Comparison of ENCODE assay signal across 21 cellular contexts in the genomic region with DNA sequence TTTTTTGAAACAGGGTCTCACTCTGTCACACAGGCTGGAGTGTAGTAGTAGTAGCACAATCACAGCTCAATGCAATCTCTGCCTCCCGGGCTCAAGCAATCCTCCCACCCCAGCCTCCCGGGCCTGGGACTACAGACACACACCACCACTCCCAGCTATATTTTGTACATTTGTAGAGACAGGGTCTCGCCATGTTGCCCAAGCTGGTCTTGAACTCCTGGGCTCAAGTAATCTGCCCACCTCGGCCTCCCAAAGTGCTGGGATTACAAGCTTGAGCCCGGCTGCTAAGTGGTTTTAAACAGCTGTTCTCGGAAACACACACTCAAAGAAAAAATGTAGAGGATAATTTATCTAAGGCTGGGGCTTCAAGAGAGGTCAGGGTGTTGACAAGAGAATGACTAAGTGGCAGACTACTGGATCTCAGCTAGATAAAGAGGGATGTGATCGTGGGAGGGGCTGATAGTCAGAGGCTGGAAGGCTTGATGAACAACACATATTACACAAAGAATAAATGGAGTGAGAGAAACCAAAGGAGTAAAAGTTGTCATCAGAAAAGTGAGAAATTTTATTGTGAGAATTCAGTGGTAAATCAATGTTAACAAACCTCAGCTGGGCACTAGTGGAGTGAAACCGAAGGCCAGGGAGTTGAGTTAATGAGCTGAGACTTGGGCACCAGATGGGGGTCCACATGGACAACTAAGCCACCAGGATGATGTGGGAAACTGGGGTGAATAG. TPM values are rescaled to one million over a fixed set of nuclear protein-coding genes. Genes with fewer than 3 reads are reported as not detected.
DNase-seq lines count a peak whose midpoint lies in the region; ATAC-seq, FAIRE-seq and TF ChIP-seq lines count a peak whose summit lies in the region.
"Had no signal": no experiment of that assay in that cellular context is flagged by ENCODE, and none has a peak within 500 bp of the region (broad histone marks: within the 10 kb centered on the region; RNA-seq: fewer than 3 reads in every experiment).

No MANE protein-coding gene starts in this region.

- peak; percentile 81 to 84 for DNase-seq in cardiac muscle cell (ENCODE audit: low read depth in 1 of 2, low spot score in 1 of 2)
- DNase-seq in cardiac septum (ENCODE audit: low spot score), result no peak
- DNase-seq in RCC 7860 (ENCODE audit: low spot score), result peak; percentile 55
- DNase-seq in fibroblast of villous mesenchyme (ENCODE audit: low read depth), result peak; percentile 68
- DNase-seq in upper lobe of right lung, result no peak
- no peak for DNase-seq in DMS114 treated with DMSO at 0.1 percent for 48 hours (lab: John Stamatoyannopoulos, UW; ENCODE audit: unreplicated experiment)
- DNase-seq in HFFc6, result no peak
- no peak for DNase-seq in progenitor cell of endocrine pancreas (ENCODE audit: low spot score, unreplicated experiment)
- DNase-seq: activated CD4-positive, alpha-beta T cell treated with anti-CD3 and anti-CD28 coated beads, Interleukin-2, amount 50 U/mL, for 1 hour; DMS153; KG1; NCI-H2029; stimulated activated CD8-positive, alpha-beta memory T cell treated with anti-CD3 and anti-CD28 coated beads, Interleukin-4, amount 100 ng/mL, for 48 hours had no signal

- peak; percentile 46 for ATAC-seq in upper lobe of right lung

- H3K4me1 Mint-ChIP-seq in HFFc6 (ENCODE audit: low read depth), result peaks cover 7% of the 10 kb centered on the region
- H3K4me1 Mint-ChIP-seq in progenitor cell of endocrine pancreas (ENCODE audit: low read depth), result peaks cover under 1% of the 10 kb centered on the region
- H3K4me1 Mint-ChIP-seq: central memory CD8-positive, alpha-beta T cell had no signal

- H3K36me3 ChIP-seq in cardiac muscle cell (no peaks in the 10 kb centered on the region), upper lobe of right lung (no peaks in the 10 kb centered on the region)

- H3K9me3 ChIP-seq in cardiac muscle cell (ENCODE audit: low read depth) (no peaks in the 10 kb centered on the region), upper lobe of right lung (no peaks in the 10 kb centered on the region)

- H3K27ac Mint-ChIP-seq in HFFc6 (no peak overlapping the region), progenitor cell of endocrine pancreas (no peak overlapping the region)
- H3K27ac Mint-ChIP-seq: activated T-helper 2 cell treated with anti-CD3 and anti-CD28 coated beads, Interferon-gamma antibody, Interleukin-2, Interleukin-4, amounts not matched to agents 10 μg/mL and 5 μg/mL and 100 μg/mL, durations not matched to agents 14 hours and 24 hours and 36 hours; mesothelial cell of epicardium; type B pancreatic cell had no signal

- no peak for FAIRE-seq in RCC 7860 (lab: Jason Lieb, UNC)
- FAIRE-seq: GM12892, GM19239 had no signal

- H3K36me3 Mint-ChIP-seq in HFFc6 (ENCODE audit: low read depth) (no peaks in the 10 kb centered on the region), progenitor cell of endocrine pancreas (ENCODE audit: insufficient read depth) (no peaks in the 10 kb centered on the region)
- H3K36me3 Mint-ChIP-seq: mesothelial cell of epicardium, type B pancreatic cell had no signal

- TF ChIP-seq CTCF in cardiac muscle cell (IDR thresholded peaks at IDR 0.05; ENCODE audit: low read depth, low read length) (no peak), fibroblast of villous mesenchyme (IDR thresholded peaks at IDR 0.05; ENCODE audit: insufficient read depth, low read depth, low read length) (no peak), upper lobe of right lung (IDR thresholded peaks at IDR 0.05) (no peak), HFFc6 (IDR thresholded peaks at IDR 0.05) (no peak), progenitor cell of endocrine pancreas (IDR thresholded peaks at IDR 0.05; ENCODE audit: unreplicated experiment) (no peak)

- intact Hi-C loops in cardiac septum (cut with DNase I) (no loop called here), upper lobe of right lung (cut with DNase I) (no loop called here)

- H3K27ac ChIP-seq in cardiac muscle cell, result peak overlapping the region; percentile 5
- no peak overlapping the region for H3K27ac ChIP-seq in upper lobe of right lung
- H3K27ac ChIP-seq: parathyroid adenoma had no signal

- H3K4me1 ChIP-seq in cardiac muscle cell (ENCODE audit: low read depth), result peaks cover 31% of the 10 kb centered on the region
- H3K4me1 ChIP-seq in upper lobe of right lung, result peaks cover 44% of the 10 kb centered on the region
- H3K4me1 ChIP-seq: parathyroid adenoma had no signal

- peaks cover 4% of the 10 kb centered on the region; the same call in 1 of the 2 replicates for H3K9me3 Mint-ChIP-seq in HFFc6
- H3K9me3 Mint-ChIP-seq in progenitor cell of endocrine pancreas (ENCODE audit: low read depth), result no peaks in the 10 kb centered on the region
- H3K9me3 Mint-ChIP-seq: activated T-helper 2 cell treated with anti-CD3 and anti-CD28 coated beads, Interferon-gamma antibody, Interleukin-2, Interleukin-4, amounts not matched to agents 10 μg/mL and 5 μg/mL and 100 μg/mL, durations not matched to agents 14 hours and 24 hours and 36 hours; central memory CD8-positive, alpha-beta T cell; type B pancreatic cell had no signal

- peaks cover 20% of the 10 kb centered on the region for H3K27me3 Mint-ChIP-seq in HFFc6 (ENCODE audit: insufficient read depth)
- H3K27me3 Mint-ChIP-seq in progenitor cell of endocrine pancreas, result peaks cover 13% of the 10 kb centered on the region
- H3K27me3 Mint-ChIP-seq: central memory CD8-positive, alpha-beta T cell had no signal

- H3K4me3 ChIP-seq in cardiac muscle cell (no peak overlapping the region), fibroblast of villous mesenchyme (ENCODE audit: low read depth, low read length) (no peak overlapping the region), upper lobe of right lung (no peak overlapping the region)

- no peak overlapping the region for H3K4me3 Mint-ChIP-seq in HFFc6
- H3K4me3 Mint-ChIP-seq in progenitor cell of endocrine pancreas (ENCODE audit: low read depth), result no peak overlapping the region
- H3K4me3 Mint-ChIP-seq: central memory CD8-positive, alpha-beta T cell; mesothelial cell of epicardium; type B pancreatic cell had no signal

- no peaks in the 10 kb centered on the region for H3K27me3 ChIP-seq in cardiac muscle cell
- H3K27me3 ChIP-seq in upper lobe of right lung, result no peaks in the 10 kb centered on the region

RNA-seq across cellular contexts. Expression of gene CCRL2, which starts 6.9 kb away (rescaled TPM):
- total RNA-seq in cardiac muscle cell (7.2 and 8.6 TPM in 2 replicates), cardiac septum (1.3 TPM), fibroblast of villous mesenchyme (0.64 and 2.2 TPM in 2 replicates), upper lobe of right lung (28.5 TPM), progenitor cell of endocrine pancreas (not detected in 2 replicates)
- 5.3 and 10.4 TPM in 2 replicates for polyA plus RNA-seq in cardiac muscle cell
- under 1 TPM in 2 of 6 experiments, not detected in 4; 0.12 to 0.21 TPM for total RNA-seq in HFFc6 (2021; fragmentation: NEBNext Ultra II Directional; extraction: Animal tissue kit (Norgen Biotek cat#: 25700))
- total RNA-seq: mesothelial cell of epicardium had no signal

RNA-seq across cellular contexts. Expression of gene CCR5, which starts 29.4 kb away (rescaled TPM):
- total RNA-seq in cardiac muscle cell (not detected in 2 replicates), cardiac septum (0.81 TPM), fibroblast of villous mesenchyme (under 0.01 TPM in 1 of 2 replicates, not detected in the other), upper lobe of right lung (8.7 TPM), progenitor cell of endocrine pancreas (not detected in 2 replicates)
- polyA plus RNA-seq in cardiac muscle cell, result not detected in 2 replicates
- total RNA-seq in HFFc6 (2021; fragmentation: NEBNext Ultra II Directional; extraction: Animal tissue kit (Norgen Biotek cat#: 25700)), result not detected
- total RNA-seq: mesothelial cell of epicardium had no signal
- polyA plus RNA-seq: AG04450 had no signal

RNA-seq across cellular contexts. Expression of gene CCR2, which starts 46.3 kb away (rescaled TPM):
- not detected in 2 replicates for total RNA-seq in cardiac muscle cell
- polyA plus RNA-seq in cardiac muscle cell, result not detected in 2 replicates
- 1.3 TPM for total RNA-seq in cardiac septum
- total RNA-seq in fibroblast of villous mesenchyme, result not detected in 2 replicates
- 17.8 TPM for total RNA-seq in upper lobe of right lung
- not detected for total RNA-seq in HFFc6 (2021; fragmentation: NEBNext Ultra II Directional; extraction: Animal tissue kit (Norgen Biotek cat#: 25700))
- not detected in 2 replicates for total RNA-seq in progenitor cell of endocrine pancreas
- total RNA-seq: mesothelial cell of epicardium had no signal
- polyA plus RNA-seq: AG04450 had no signal

Comparison
In these comparisons a context has a peak if more than half of its experiments do, and no peak if none do; other contexts are left out.
1. DNase-seq: peak in cardiac muscle cell (2 of 2), RCC 7860 (single experiment) and fibroblast of villous mesenchyme (single experiment); none in cardiac septum (single experiment), upper lobe of right lung (single experiment), DMS114 treated with DMSO at 0.1 percent for 48 hours (single experiment), HFFc6 (single experiment) and progenitor cell of endocrine pancreas (single experiment).